22 cellular contexts compared by ENCODE assay signal in genomic region chr2:8632755-8633154, GRCh38. TPM values are rescaled to one million over a fixed set of nuclear protein-coding genes. Genes with fewer than 3 reads are reported as not detected.
DNase-seq lines count a peak whose midpoint lies in the region; ATAC-seq, FAIRE-seq and TF ChIP-seq lines count a peak whose summit lies in the region.
"Had no signal": no experiment of that assay in that cellular context is flagged by ENCODE, and none has a peak within 500 bp of the region (broad histone marks: within the 10 kb centered on the region; RNA-seq: fewer than 3 reads in every experiment).

No MANE protein-coding gene starts in this region.

- no peak overlapping the region for H3K4me3 ChIP-seq in HepG2 (replicated peaks in 1 of 3; ENCODE audit: insufficient read depth in 1 of 3, low read depth in 2 of 3, low read length in 3 of 3)
- H3K4me3 ChIP-seq in right lobe of liver: no peak overlapping the region
- H3K4me3 ChIP-seq in OCI-LY7 (ENCODE audit: low read depth, low read length, poor library complexity, severe bottlenecking): no peak overlapping the region
- no peak overlapping the region for H3K4me3 ChIP-seq in lower lobe of right lung

- WGBS in HepG2 (ENCODE audit: low lambda C conversion rate): 86% methylated on average over 11 of the region's 11 CpGs
- 97% methylated on average over 5 of the region's 11 CpGs for WGBS in right lobe of liver (ENCODE audit: insufficient coverage, low coverage, low lambda C conversion rate, missing lambda C conversion rate)

- no peaks in the 10 kb centered on the region for H3K9me3 Mint-ChIP-seq in stimulated activated effector memory CD8-positive, alpha-beta T cell treated with anti-CD3 and anti-CD28 coated beads, Interleukin-12 subunit alpha, Interleukin-12 subunit beta, amount 100 ng/mL, for 72 hours
- no peaks in the 10 kb centered on the region for H3K9me3 Mint-ChIP-seq in activated CD4-positive, alpha-beta memory T cell treated with anti-CD3 and anti-CD28 coated beads for 36 hours
- H3K9me3 Mint-ChIP-seq: CD4-positive, CD25-positive, alpha-beta regulatory T cell had no signal

- H3K27ac Mint-ChIP-seq in stimulated activated effector memory CD8-positive, alpha-beta T cell treated with anti-CD3 and anti-CD28 coated beads, Interleukin-12 subunit alpha, Interleukin-12 subunit beta, amount 100 ng/mL, for 72 hours: peak overlapping the region; percentile 73
- no peak overlapping the region for H3K27ac Mint-ChIP-seq in activated CD4-positive, alpha-beta memory T cell treated with anti-CD3 and anti-CD28 coated beads for 36 hours
- H3K27ac Mint-ChIP-seq: B cell had no signal

- CTCF ChIA-PET in HepG2 (lab: Yijun Ruan, JAX; ENCODE audit: low intra/inter-chr PET ratio, low total read pairs) (no interaction called here), OCI-LY7 (lab: Charles Lee; ENCODE audit: unreplicated experiment) (no interaction called here)
- CTCF ChIA-PET in activated CD4-positive, alpha-beta memory T cell treated with anti-CD3 and anti-CD28 coated beads for 36 hours (lab: Charles Lee): no interaction called here

- H3K4me1 Mint-ChIP-seq in stimulated activated effector memory CD8-positive, alpha-beta T cell treated with anti-CD3 and anti-CD28 coated beads, Interleukin-12 subunit alpha, Interleukin-12 subunit beta, amount 100 ng/mL, for 72 hours: peaks cover 21% of the 10 kb centered on the region
- H3K4me1 Mint-ChIP-seq in activated CD4-positive, alpha-beta memory T cell treated with anti-CD3 and anti-CD28 coated beads for 36 hours (ENCODE audit: low read depth): no peaks in the 10 kb centered on the region

- H3K9me3 ChIP-seq in HepG2 (ENCODE audit: low read length) (no peaks in the 10 kb centered on the region), right lobe of liver (no peaks in the 10 kb centered on the region), OCI-LY7 (ENCODE audit: low read length) (no peaks in the 10 kb centered on the region), lower lobe of right lung (no peaks in the 10 kb centered on the region)

- H2AFZ ChIP-seq in HepG2 (ENCODE audit: low read length): no peak overlapping the region
- H2AFZ ChIP-seq in OCI-LY7 (ENCODE audit: low read length): no peak overlapping the region

- DNase-seq in HepG2 (ENCODE audit: low spot score) (no peak), right lobe of liver (no peak), OCI-LY7 (ENCODE audit: low spot score) (no peak), lower lobe of right lung (peak; percentile 38), activated gamma-delta T cell treated with Interleukin-2 at 50 U/mL for 16 hours (no peak), DMS79 (lab: John Stamatoyannopoulos, UW) (no peak)
- no peak for DNase-seq in stimulated activated effector memory CD8-positive, alpha-beta T cell treated with anti-CD3 and anti-CD28 coated beads, Interleukin-12 subunit alpha, Interleukin-12 subunit beta, amount 100 ng/mL, for 72 hours (ENCODE audit: low spot score in 2 of 2)
- no peak for DNase-seq in activated CD4-positive, alpha-beta memory T cell treated with anti-CD3 and anti-CD28 coated beads for 36 hours
- DNase-seq: CD4-positive, CD25-positive, alpha-beta regulatory T cell; DMS79 treated with DMSO at 0.1 percent for 48 hours; H7; NCI-H1092 treated with DMSO at 0.1 percent for 48 hours; NCI-H1436 treated with DMSO at 0.1 percent for 48 hours; NCI-H1930; NCI-H2227 treated with DMSO at 0.1 percent for 48 hours; NCI-H510A treated with DMSO at 0.1 percent for 48 hours; NCI-H748 treated with DMSO at 0.1 percent for 48 hours; SIG-M5 had no signal

- H4K20me1 ChIP-seq in HepG2 (ENCODE audit: insufficient read depth, low read length) (no peaks in the 10 kb centered on the region), OCI-LY7 (ENCODE audit: insufficient read depth, low read length) (no peaks in the 10 kb centered on the region)

- H3K79me2 ChIP-seq in HepG2 (ENCODE audit: insufficient read depth, low read length): peaks cover 4% of the 10 kb centered on the region
- peaks cover 16% of the 10 kb centered on the region; the same call in 1 of the 2 replicates for H3K79me2 ChIP-seq in OCI-LY7 (ENCODE audit: insufficient read depth, low read depth, low read length)

- no peak for ATAC-seq in HepG2
- no peak for ATAC-seq in right lobe of liver
- ATAC-seq in lower lobe of right lung: no peak
- no peak for ATAC-seq in stimulated activated effector memory CD8-positive, alpha-beta T cell treated with anti-CD3 and anti-CD28 coated beads, Interleukin-12 subunit alpha, Interleukin-12 subunit beta, amount 100 ng/mL, for 72 hours
- ATAC-seq: Panc1 had no signal

- in situ Hi-C loops in HepG2 (cut with HindIII; ENCODE audit: extremely low pct_ligation_motif_present, low pct_unique_long_range_greater_than_20kb): no loop called here

- TF ChIP-seq POLR2A in HepG2 (IDR thresholded peaks at IDR 0.05; ENCODE audit: insufficient read depth in 1 of 2, low read depth in 2 of 2, low read length in 2 of 2): no peak
- TF ChIP-seq POLR2A in right lobe of liver (IDR thresholded peaks at IDR 0.05): no peak

- H3K4me1 ChIP-seq in HepG2 (ENCODE audit: insufficient read depth, low read length) (peaks cover 98% of the 10 kb centered on the region), right lobe of liver (peaks cover 0 to 20% (median 6%) of the 10 kb centered on the region in 4 donors), OCI-LY7 (ENCODE audit: insufficient read depth, low read length, poor library complexity, severe bottlenecking) (peaks cover 58% of the 10 kb centered on the region), lower lobe of right lung (peaks cover 17% of the 10 kb centered on the region)

- no peak for TF ChIP-seq EP300 in HepG2 (IDR thresholded peaks at IDR 0.05; ENCODE audit: low read depth in 2 of 2, low read length in 2 of 2)
- TF ChIP-seq EP300 in HepG2 (CRISPR knock-in tag; IDR thresholded peaks at IDR 0.05; ENCODE audit: borderline replicate concordance): no peak

- H3K36me3 Mint-ChIP-seq in stimulated activated effector memory CD8-positive, alpha-beta T cell treated with anti-CD3 and anti-CD28 coated beads, Interleukin-12 subunit alpha, Interleukin-12 subunit beta, amount 100 ng/mL, for 72 hours: no peaks in the 10 kb centered on the region
- no peaks in the 10 kb centered on the region for H3K36me3 Mint-ChIP-seq in activated CD4-positive, alpha-beta memory T cell treated with anti-CD3 and anti-CD28 coated beads for 36 hours
- H3K36me3 Mint-ChIP-seq: CD4-positive, CD25-positive, alpha-beta regulatory T cell had no signal

- H3K27ac ChIP-seq in HepG2 (ENCODE audit: extremely low read length, insufficient read depth, low read length) (peak overlapping the region; percentile 55), right lobe of liver (no peak overlapping the region), OCI-LY7 (ENCODE audit: low read depth, low read length, poor library complexity, severe bottlenecking) (peak overlapping the region; percentile 89), lower lobe of right lung (no peak overlapping the region)
- H3K27ac ChIP-seq: HL-60, KMS-11 had no signal

- H3K4me3 Mint-ChIP-seq in stimulated activated effector memory CD8-positive, alpha-beta T cell treated with anti-CD3 and anti-CD28 coated beads, Interleukin-12 subunit alpha, Interleukin-12 subunit beta, amount 100 ng/mL, for 72 hours: no peak overlapping the region
- H3K4me3 Mint-ChIP-seq in activated CD4-positive, alpha-beta memory T cell treated with anti-CD3 and anti-CD28 coated beads for 36 hours: no peak overlapping the region
- H3K4me3 Mint-ChIP-seq: B cell; CD4-positive, CD25-positive, alpha-beta regulatory T cell had no signal

- TF ChIP-seq RAD21 in HepG2 (CRISPR knock-in tag; IDR thresholded peaks at IDR 0.05): no peak

- 0 out of 2 replicates have a peak overlapping the region, but pooled peaks have one; percentile 72 for H3K4me2 ChIP-seq in HepG2 (ENCODE audit: low read depth, low read length)
- H3K4me2 ChIP-seq in OCI-LY7 (ENCODE audit: low read length): 0 out of 2 replicates have a peak overlapping the region, but pooled peaks have one; percentile 93
- H3K4me2 ChIP-seq: KMS-11 had no signal

- POLR2A ChIA-PET in HepG2 (lab: Yijun Ruan, JAX): interaction anchor here (0.8 to 10.2 kb wide), 11 partner anchors 8 to 107 kb away, joined by 3 to 188 read pairs (median 4); partner anchors contain the start of gene ID2
- POLR2A ChIA-PET in OCI-LY7 (lab: Charles Lee): interaction anchor here (1.2 to 3.1 kb wide), 4 partner anchors 49 to 107 kb away, joined by 3 to 29 read pairs (median 7); partner anchors contain the start of gene ID2
- POLR2A ChIA-PET in activated CD4-positive, alpha-beta memory T cell treated with anti-CD3 and anti-CD28 coated beads for 36 hours (lab: Charles Lee): interaction anchor here (0.8 kb wide), 1 partner anchor 48 kb away, joined by 7 read pairs; no protein-coding TSS in a partner anchor

- intact Hi-C loops in HepG2 (cut with micrococcal nuclease; ENCODE audit: unreplicated experiment) (loop anchor here (1.0 kb wide), 1 partner anchor 49 kb away; no protein-coding TSS in a partner anchor), right lobe of liver (cut with DNase I) (no loop called here), OCI-LY7 (cut with micrococcal nuclease; ENCODE audit: unreplicated experiment) (no loop called here), lower lobe of right lung (cut with DNase I) (no loop called here)
- intact Hi-C loops in activated CD4-positive, alpha-beta memory T cell treated with anti-CD3 and anti-CD28 coated beads for 36 hours (cut with micrococcal nuclease): no loop called here

- H3K27me3 Mint-ChIP-seq in activated CD4-positive, alpha-beta memory T cell treated with anti-CD3 and anti-CD28 coated beads for 36 hours: no peaks in the 10 kb centered on the region

- H3K9me2 ChIP-seq in OCI-LY7 (ENCODE audit: insufficient read depth, low read length): no peaks in the 10 kb centered on the region

- BruUV-seq in HepG2 (replicated peaks; lab: Mats Ljungman, UMichigan) (no TSS peak), OCI-LY7 (replicated peaks; lab: Mats Ljungman, UMichigan) (no TSS peak)

- FAIRE-seq in HepG2 (lab: Jason Lieb, UNC): no peak

- H3K27me3 ChIP-seq in HepG2 (ENCODE audit: control insufficient read depth in 1 of 2, insufficient read depth in 2 of 2, low read length in 2 of 2) (no peaks in the 10 kb centered on the region), right lobe of liver (no peaks in the 10 kb centered on the region), lower lobe of right lung (ENCODE audit: low read depth) (no peaks in the 10 kb centered on the region)

- H3K36me3 ChIP-seq in HepG2 (replicated peaks in 1 of 2; ENCODE audit: control insufficient read depth in 1 of 2, insufficient read depth in 2 of 2, low read length in 2 of 2) (no peaks in the 10 kb centered on the region), right lobe of liver (no peaks in the 10 kb centered on the region), OCI-LY7 (ENCODE audit: insufficient read depth, low read length) (no peaks in the 10 kb centered on the region), lower lobe of right lung (no peaks in the 10 kb centered on the region)

- no peak for TF ChIP-seq CTCF in HepG2 (CRISPR knock-in tag; IDR thresholded peaks at IDR 0.05)
- TF ChIP-seq CTCF in right lobe of liver (IDR thresholded peaks at IDR 0.05): no peak
- no peak for TF ChIP-seq CTCF in OCI-LY7 (conservative IDR thresholded peaks at IDR 0.05; ENCODE audit: low read length)
- no peak for TF ChIP-seq CTCF in lower lobe of right lung (IDR thresholded peaks at IDR 0.05)

- peak overlapping the region; percentile 25; the same call in 1 of the 2 replicates for H3K9ac ChIP-seq in HepG2 (ENCODE audit: insufficient read depth, low read depth, low read length)
- H3K9ac ChIP-seq: KMS-11 had no signal

RNA-seq across cellular contexts. Expression of gene ID2, which starts 49.1 kb away (rescaled TPM):
- 214 and 258 TPM in 2 replicates for total RNA-seq in HepG2 (2016; rRNA removed; fragmentation: Illumina TruSeq; extraction: Trizol)
- total RNA-seq in HepG2 (2016; cell fraction: cytosol; rRNA removed; fragmentation: Illumina TruSeq; extraction: Trizol; ENCODE audit: low read depth): 123 and 125 TPM in 2 replicates
- 231 and 299 TPM in 2 replicates for total RNA-seq in HepG2 (2016; cell fraction: insoluble cytoplasmic fraction; rRNA removed; fragmentation: Illumina TruSeq; extraction: Trizol)
- 120 and 130 TPM in 2 replicates for total RNA-seq in HepG2 (2016; cell fraction: membrane; rRNA removed; fragmentation: Illumina TruSeq; extraction: Trizol)
- 161 and 168 TPM in 2 replicates for total RNA-seq in HepG2 (2016; cell fraction: nucleus; rRNA removed; fragmentation: Illumina TruSeq; extraction: Trizol)
- polyA plus RNA-seq in HepG2 (2011; rRNA removed): 610 and 719 TPM in 2 replicates
- 553 and 655 TPM in 2 replicates for polyA plus RNA-seq in HepG2 (2011; cell fraction: cytosol; rRNA removed)
- polyA plus RNA-seq in HepG2 (2011; cell fraction: nucleus; rRNA removed): 354 and 556 TPM in 2 replicates
- polyA plus RNA-seq in HepG2 (2012): 144 and 150 TPM in 2 replicates
- 39.6 and 40.9 TPM in 2 replicates for polyA plus RNA-seq in HepG2 (2016; cell fraction: cytosol; fragmentation: Illumina TruSeq; extraction: Trizol; ENCODE audit: low read depth)
- polyA plus RNA-seq in HepG2 (2016; cell fraction: insoluble cytoplasmic fraction; fragmentation: Illumina TruSeq; extraction: Trizol; ENCODE audit: low read depth): 355 and 371 TPM in 2 replicates
- polyA plus RNA-seq in HepG2 (2016; cell fraction: membrane; fragmentation: Illumina TruSeq; extraction: Trizol; ENCODE audit: low read depth): 61.5 and 69.8 TPM in 2 replicates
- 375 and 408 TPM in 2 replicates for polyA plus RNA-seq in HepG2 (2016; cell fraction: nucleus; fragmentation: Illumina TruSeq; extraction: Trizol; ENCODE audit: insufficient read depth, low read depth)
- polyA minus RNA-seq in HepG2 (2011; rRNA and poly(A)+ RNA removed; ENCODE audit: low replicate concordance): 143 and 451 TPM in 2 replicates
- polyA minus RNA-seq in HepG2 (2011; cell fraction: cytosol; rRNA and poly(A)+ RNA removed): 138 and 177 TPM in 2 replicates
- polyA minus RNA-seq in HepG2 (2011; cell fraction: nucleus; rRNA and poly(A)+ RNA removed): 115 and 276 TPM in 2 replicates
- total RNA-seq in right lobe of liver: 100 to 1,000 TPM; 103 to 520 (median 191) TPM
- 439 and 498 TPM in 2 replicates for total RNA-seq in OCI-LY7 (2014; rRNA removed; shearing (Covaris generic))
- total RNA-seq in OCI-LY7 (2022): 69.8 and 79.3 TPM in 2 replicates
- total RNA-seq in lower lobe of right lung: 102 TPM
- 100 to 1,000 TPM; 182 to 193 TPM for total RNA-seq in activated CD4-positive, alpha-beta memory T cell treated with anti-CD3 and anti-CD28 coated beads for 36 hours

Comparison
In these comparisons a context has a peak if more than half of its experiments do, and no peak if none do; other contexts are left out.
1. H3K27ac ChIP-seq: peak in HepG2 (single experiment) and OCI-LY7 (single experiment); none in right lobe of liver (0 of 3) and lower lobe of right lung (single experiment).